In genomic region chr1:204841316-204841715, GRCh38 we compare ENCODE assay signal across 27 cellular contexts. TPM values are rescaled to one million over a fixed set of nuclear protein-coding genes. Genes with fewer than 3 reads are reported as not detected.
"Had no signal": no experiment of that assay in that cellular context is flagged by ENCODE, and none has a peak within 500 bp of the region (broad histone marks: within the 10 kb centered on the region; RNA-seq: fewer than 3 reads in every experiment).

No MANE protein-coding gene starts in this region.

- H2AFZ ChIP-seq: PC-9 had no signal

- H3K27me3 ChIP-seq: brain microvascular endothelial cell, cardiac muscle cell had no signal

- ATAC-seq: activated T-helper 17 cell treated with anti-CD3 and anti-CD28 coated beads, Interleukin-2, amount 50 U/mL, for 72 hours; Right ventricle myocardium inferior; T-cell had no signal

- H3K27ac ChIP-seq: brain microvascular endothelial cell, cardiac muscle cell, PC-9, SK-N-MC had no signal

- H3K36me3 ChIP-seq: brain microvascular endothelial cell, cardiac muscle cell had no signal

- DNase-seq: activated CD4-positive, alpha-beta memory T cell treated with anti-CD3 and anti-CD28 coated beads for 36 hours; activated CD4-positive, alpha-beta T cell treated with anti-CD3 and anti-CD28 coated beads, Interleukin-2, amount 10 ng/mL, durations not matched to agents 7 days and 5 days; activated CD4-positive, CD25-positive, alpha-beta regulatory T cell; activated CD8-positive, alpha-beta memory T cell treated with anti-CD3 and anti-CD28 coated beads for 24 hours; activated gamma-delta T cell; activated naive CD4-positive, alpha-beta T cell treated with anti-CD3 and anti-CD28 coated beads for 36 hours; activated T-cell treated with anti-CD3 and anti-CD28 coated beads for 4 hours; activated T-cell treated with anti-CD3 and anti-CD28 coated beads, Interleukin-2, amount 50 U/mL, for 48 hours; amygdala; brain microvascular endothelial cell; IMR-90; Kasumi-1; KBM-7; NCI-H1048; NCI-H1930; NCI-H2171; NCI-H226; NCI-H82; NK-92 treated with Interleukin-12 subunit alpha and Interleukin-12 subunit beta, amount 100 ng/mL, for 24 hours; PC-9; T-cell; T-helper 2 cell; T1000 had no signal

- H3K4me2 ChIP-seq: PC-9 had no signal

- H3K4me3 ChIP-seq: cardiac muscle cell, PC-9, SK-N-MC had no signal

RNA-seq across cellular contexts. Expression of gene NFASC, which starts 29.3 kb away (rescaled TPM):
- total RNA-seq: PC-9 had no signal
- polyA plus RNA-seq: cardiac muscle cell had no signal
